In genomic region chrX:2500091-2500680, GRCh38 we compare ENCODE assay signal across 8 cellular contexts. TPM values are rescaled to one million over a fixed set of nuclear protein-coding genes. Genes with fewer than 3 reads are reported as not detected.
DNase-seq lines count a peak whose midpoint lies in the region; ATAC-seq and TF ChIP-seq lines count a peak whose summit lies in the region.

No MANE protein-coding gene starts in this region.

- peak overlapping the region; percentile 78 for H3K27ac ChIP-seq in muscle layer of colon (ENCODE audit: low read depth, low read length)

- DNase-seq in activated gamma-delta T cell treated with Interleukin-2 at 50 U/mL for 16 hours = peak; percentile 37
- DNase-seq in activated gamma-delta T cell (lab: John Stamatoyannopoulos, UW) = no peak
- peak; percentile 60 for DNase-seq in epithelial cell of esophagus (ENCODE audit: low read depth)
- DNase-seq in NCI-H1436 (lab: John Stamatoyannopoulos, UW) = no peak
- no peak for DNase-seq in ureter (ENCODE audit: low spot score)

- peaks cover 26% of the 10 kb centered on the region for H3K4me1 ChIP-seq in muscle layer of colon (ENCODE audit: insufficient read depth, low read length)

- H3K4me3 ChIP-seq in WI38 (ENCODE audit: low read depth, low read length) = peak overlapping the region; percentile 82
- peak overlapping the region; percentile 68 for H3K4me3 ChIP-seq in epithelial cell of esophagus (ENCODE audit: low read length)
- peak overlapping the region; percentile 75 to 94 for H3K4me3 ChIP-seq in muscle layer of colon (ENCODE audit: low read depth in 1 of 2, low read length in 2 of 2)

- ATAC-seq in HG03108 (IDR thresholded peaks at IDR 0.05; ENCODE audit: unreplicated experiment) = peak; percentile 51

- H3K9ac ChIP-seq in muscle layer of colon (ENCODE audit: low read length) = no peak overlapping the region

- TF ChIP-seq CTCF in WI38 (IDR thresholded peaks at IDR 0.05; ENCODE audit: low read depth, low read length) = no peak
- no peak for TF ChIP-seq CTCF in epithelial cell of esophagus (IDR thresholded peaks at IDR 0.05; ENCODE audit: insufficient read depth, low read depth, low read length, missing control alignments)

- no peaks in the 10 kb centered on the region for H3K27me3 ChIP-seq in muscle layer of colon (ENCODE audit: control insufficient read depth in 1 of 2, insufficient read depth in 2 of 2, low read length in 2 of 2)

- no peaks in the 10 kb centered on the region for H3K36me3 ChIP-seq in muscle layer of colon (ENCODE audit: insufficient read depth, low read length)

- no peaks in the 10 kb centered on the region for H3K9me3 ChIP-seq in muscle layer of colon (ENCODE audit: low read length)

RNA-seq across cellular contexts. Expression of gene DHRSX, which starts 0.6 kb away (rescaled TPM):
- total RNA-seq in ureter = 18.5 TPM

RNA-seq across cellular contexts. Expression of gene ZBED1, which starts 0.6 kb away (rescaled TPM):
- 21.5 TPM for total RNA-seq in ureter

Comparison
In these comparisons a context has a peak if more than half of its experiments do, and no peak if none do; other contexts are left out.
1. DNase-seq: peak in activated gamma-delta T cell treated with Interleukin-2 at 50 U/mL for 16 hours (single experiment) and epithelial cell of esophagus (single experiment); none in activated gamma-delta T cell (single experiment), NCI-H1436 (single experiment) and ureter (single experiment).
2. Peak in every context shown above with its lines, with median percentiles within 50 percentile points of each other: H3K4me3 ChIP-seq.